12 cellular contexts compared by ENCODE assay signal in genomic region chr4:154877110-154877760, GRCh38.
DNase-seq lines count a peak whose midpoint lies in the region; ATAC-seq and TF ChIP-seq lines count a peak whose summit lies in the region.
"Had no signal": no experiment of that assay in that cellular context is flagged by ENCODE, and none has a peak within 500 bp of the region (broad histone marks: within the 10 kb centered on the region; RNA-seq: fewer than 3 reads in every experiment).

No MANE protein-coding gene starts in this region.

- intact Hi-C loops in CD4-positive, alpha-beta memory T cell (cut with micrococcal nuclease), result no loop called here

- H3K4me3 ChIP-seq in HL-60 (replicated peaks; ENCODE audit: insufficient read depth, low read length), result no peak overlapping the region
- H3K4me3 ChIP-seq in CD4-positive, alpha-beta memory T cell (ENCODE audit: low read length in 2 of 2), result no peak overlapping the region

- no peaks in the 10 kb centered on the region for H3K36me3 ChIP-seq in CD4-positive, alpha-beta memory T cell (ENCODE audit: insufficient read depth, low read length)

- H3K9me3 Mint-ChIP-seq in CD4-positive, alpha-beta memory T cell, result peaks cover 8 to 37% (median 20%) of the 10 kb centered on the region in 8 donors

- no peaks in the 10 kb centered on the region for H3K9me3 ChIP-seq in CD4-positive, alpha-beta memory T cell (ENCODE audit: control insufficient read depth in 1 of 2, low read length in 2 of 2)

- no peak for ATAC-seq in HG02642 (IDR thresholded peaks at IDR 0.05; ENCODE audit: poor library complexity, unreplicated experiment)

- POLR2A ChIA-PET in CD4-positive, alpha-beta memory T cell (lab: Charles Lee; ENCODE audit: partially characterized antibody), result no interaction called here

- no peak for TF ChIP-seq CTCF in HL-60 (IDR thresholded peaks at IDR 0.05; ENCODE audit: insufficient read depth, low read length)

- H3K27ac Mint-ChIP-seq in CD4-positive, alpha-beta memory T cell, result no peak overlapping the region
- H3K27ac Mint-ChIP-seq: activated CD4-positive, alpha-beta T cell treated with anti-CD3 and anti-CD28 coated beads, Interleukin-2, amount 10 ng/mL, durations not matched to agents 7 days and 5 days had no signal

- H3K4me1 Mint-ChIP-seq in CD4-positive, alpha-beta memory T cell, result no peaks in the 10 kb centered on the region
- H3K4me1 Mint-ChIP-seq: activated CD4-positive, alpha-beta T cell treated with anti-CD3 and anti-CD28 coated beads, Interleukin-2, amount 10 ng/mL, durations not matched to agents 7 days and 5 days had no signal

- H3K4me3 Mint-ChIP-seq in CD4-positive, alpha-beta memory T cell, result no peak overlapping the region
- H3K4me3 Mint-ChIP-seq: activated CD4-positive, alpha-beta T cell treated with anti-CD3 and anti-CD28 coated beads, Interleukin-2, amount 10 ng/mL, durations not matched to agents 7 days and 5 days had no signal

- H3K27me3 Mint-ChIP-seq in CD4-positive, alpha-beta memory T cell, result no peaks in the 10 kb centered on the region
- H3K27me3 Mint-ChIP-seq: activated CD4-positive, alpha-beta T cell treated with anti-CD3 and anti-CD28 coated beads, Interleukin-2, amount 10 ng/mL, durations not matched to agents 7 days and 5 days had no signal

- H3K36me3 Mint-ChIP-seq in CD4-positive, alpha-beta memory T cell, result no peaks in the 10 kb centered on the region

- CTCF ChIA-PET in CD4-positive, alpha-beta memory T cell (lab: Charles Lee; ENCODE audit: partially characterized antibody), result no interaction called here

- H3K27me3 ChIP-seq in HL-60 (ENCODE audit: insufficient read depth, poor library complexity, severe bottlenecking), result no peaks in the 10 kb centered on the region
- H3K27me3 ChIP-seq in CD4-positive, alpha-beta memory T cell (ENCODE audit: insufficient read depth, low read length), result no peaks in the 10 kb centered on the region

- DNase-seq in A172 (ENCODE audit: low spot score) (peak; percentile 41), HL-60 (ENCODE audit: low read depth in 1 of 2, low spot score in 1 of 2) (peak in 1 of 2 experiments; percentile 52), RPMI7951 (ENCODE audit: low read depth) (peak; percentile 5), fibroblast of gingiva (ENCODE audit: low read depth) (peak; percentile 31), HuH-7.5 (ENCODE audit: low spot score) (no peak), cerebellar cortex (ENCODE audit: low spot score) (no peak)
- no peak for DNase-seq in CD4-positive, alpha-beta memory T cell
- DNase-seq: activated CD4-positive, alpha-beta T cell treated with anti-CD3 and anti-CD28 coated beads, Interleukin-2, amount 10 ng/mL, durations not matched to agents 7 days and 5 days; activated naive CD4-positive, alpha-beta T cell; dermis blood vessel endothelial cell; NCI-H2107 had no signal

- peak overlapping the region; percentile 27 for H3K27ac ChIP-seq in HL-60 (replicated peaks)
- H3K27ac ChIP-seq in CD4-positive, alpha-beta memory T cell (ENCODE audit: low read depth, low read length), result no peak overlapping the region

- H3K4me1 ChIP-seq in CD4-positive, alpha-beta memory T cell (ENCODE audit: insufficient read depth, low read length), result no peaks in the 10 kb centered on the region

Comparison
In these comparisons a context has a peak if more than half of its experiments do, and no peak if none do; other contexts are left out.
1. DNase-seq: peak in A172 (single experiment), RPMI7951 (single experiment) and fibroblast of gingiva (single experiment); none in CD4-positive, alpha-beta memory T cell (0 of 5), HuH-7.5 (single experiment) and cerebellar cortex (single experiment).